Comparison of ENCODE assay signal across 8 cellular contexts in the genomic region with DNA sequence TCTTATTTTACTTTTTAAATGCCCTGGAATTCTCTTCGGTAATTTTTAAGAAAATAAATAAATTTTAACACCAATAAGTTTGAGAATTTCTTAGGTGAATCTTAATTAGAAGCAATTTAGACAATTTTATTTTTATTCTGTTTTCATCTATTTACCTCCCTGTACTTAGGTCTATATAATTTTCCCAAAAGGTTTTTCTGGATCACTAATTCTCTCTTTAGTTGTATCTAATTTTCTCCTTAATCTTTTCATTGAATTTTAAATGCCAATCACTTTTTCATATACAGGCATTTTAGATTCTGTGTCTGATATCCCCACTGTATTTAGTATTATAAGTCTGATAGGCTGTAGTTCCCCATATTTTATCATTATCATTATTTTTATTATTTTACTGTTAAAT.
"Had no signal": no experiment of that assay in that cellular context is flagged by ENCODE, and none has a peak within 500 bp of the region (broad histone marks: within the 10 kb centered on the region; RNA-seq: fewer than 3 reads in every experiment).

No MANE protein-coding gene starts in this region.

- H2AFZ ChIP-seq: GM23338 had no signal

- H3K36me3 ChIP-seq: HAP-1 had no signal

- DNase-seq: IMR-90, KG1 had no signal

- H3K4me2 ChIP-seq: GM23338 had no signal

- H3K4me3 Mint-ChIP-seq: GM23338 had no signal

- H3K4me1 Mint-ChIP-seq: GM23338 had no signal

- ATAC-seq: GM23338, HCT116, K562 had no signal

- FAIRE-seq: H54, HTR-8/SVneo, K562 had no signal

- H3K27ac Mint-ChIP-seq: GM23338 had no signal

- H3K4me3 ChIP-seq: GM23338, HAP-1, K562 had no signal
